Comparison of ENCODE assay signal across 25 cellular contexts in the genomic region with DNA sequence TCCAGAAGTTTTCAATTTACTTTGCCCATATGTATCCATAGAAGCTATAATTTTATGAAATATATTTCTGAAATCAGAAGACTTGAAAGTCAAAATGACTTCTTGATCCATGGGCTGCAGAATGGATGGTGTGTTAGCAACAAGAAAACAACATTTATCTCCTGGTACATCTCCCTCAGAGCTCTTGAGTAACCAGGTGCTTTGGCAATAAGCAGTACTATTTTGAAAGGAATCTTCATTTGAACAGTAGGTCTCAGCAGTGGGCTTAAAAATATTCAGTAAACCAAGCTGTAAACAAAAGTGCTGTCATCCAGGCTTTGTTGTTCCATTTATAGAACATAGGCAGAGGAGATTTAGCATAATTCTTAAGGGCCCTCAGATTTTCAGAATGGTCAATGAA.
"Had no signal": no experiment of that assay in that cellular context is flagged by ENCODE, and none has a peak within 500 bp of the region (broad histone marks: within the 10 kb centered on the region; RNA-seq: fewer than 3 reads in every experiment).

No MANE protein-coding gene starts in this region.

- H3K36me3 ChIP-seq: stomach, suprapubic skin, thoracic aorta, thyroid gland, tibial artery, tibial nerve, transverse colon, upper lobe of left lung, upper lobe of right lung, uterus, vagina had no signal

- H3K27ac ChIP-seq: stomach, suprapubic skin, testis, thoracic aorta, thyroid gland, tibial artery, tibial nerve, transverse colon, upper lobe of left lung, upper lobe of right lung, uterus, vagina had no signal

- H3K4me3 ChIP-seq: stomach, suprapubic skin, testis, thoracic aorta, thyroid gland, tibial artery, tibial nerve, transverse colon, upper lobe of left lung, upper lobe of right lung, uterus, vagina had no signal

- DNase-seq: stimulated activated CD4-positive, alpha-beta T cell treated with anti-CD3 and anti-CD28 coated beads, Interleukin-2, amount 100 ng/mL, for 48 hours; stimulated activated CD4-positive, alpha-beta T cell treated with anti-CD3 and anti-CD28 coated beads, Interleukin-4, amount 100 ng/mL, for 1 hour; stimulated activated CD4-positive, alpha-beta T cell treated with anti-CD3 and anti-CD28 coated beads, Interleukin-4, amount 100 ng/mL, for 24 hours; stimulated activated CD4-positive, alpha-beta T cell treated with anti-CD3 and anti-CD28 coated beads, Interleukin-4, amount 100 ng/mL, for 4 hours; stimulated activated CD8-positive, alpha-beta memory T cell treated with anti-CD3 and anti-CD28 coated beads, Interleukin-4, amount 100 ng/mL, for 48 hours; stimulated activated naive B cell treated with anti-CD40 and anti-IgM and Interleukin-4, amounts not matched to agents 10 μg/mL and 1 μg/mL and 100 μg/mL, for 72 hours; stimulated activated naive CD4-positive, alpha-beta T cell; stimulated activated naive CD4-positive, alpha-beta T cell treated with Interleukin-2 at 50 U/mL for 16 hours; stimulated activated naive CD8-positive, alpha-beta T cell treated with anti-CD3 and anti-CD28 coated beads, Interleukin-15, amount 100 ng/mL, for 72 hours; stimulated activated naive CD8-positive, alpha-beta T cell treated with anti-CD3 and anti-CD28 coated beads, Interleukin-15, Interleukin-2, amounts not matched to agents 100 U/mL and 50 U/mL, for 24 hours; stomach; substantia nigra; testis; thyroid gland; tibial artery; transverse colon; upper lobe of left lung; upper lobe of right lung; uterus had no signal

- H3K4me1 ChIP-seq: stomach, testis, thyroid gland, tibial artery, tibial nerve, transverse colon, upper lobe of left lung, upper lobe of right lung, uterus, vagina had no signal

- H3K9me3 ChIP-seq: stomach, suprapubic skin, testis, thoracic aorta, thyroid gland, tibial artery, tibial nerve, transverse colon, upper lobe of left lung, upper lobe of right lung, uterus, vagina had no signal

- H3K27me3 ChIP-seq: stomach, suprapubic skin, testis, thyroid gland, tibial artery, tibial nerve, transverse colon, upper lobe of left lung, upper lobe of right lung, uterus, vagina had no signal

- ATAC-seq: stimulated activated effector memory CD8-positive, alpha-beta T cell treated with anti-CD3 and anti-CD28 coated beads, Interleukin-12 subunit alpha, Interleukin-12 subunit beta, amount 100 ng/mL, for 72 hours; stimulated activated memory B cell treated with anti-CD40 and anti-IgM and Interleukin-4, amounts not matched to agents 10 μg/mL and 1 μg/mL and 100 μg/mL, for 72 hours; stimulated activated naive B cell treated with anti-CD40 and anti-IgM and Interleukin-4, amounts not matched to agents 10 μg/mL and 1 μg/mL and 100 μg/mL, for 72 hours; stimulated activated naive CD8-positive, alpha-beta T cell treated with anti-CD3 and anti-CD28 coated beads, Interleukin-15, amount 100 ng/mL, for 72 hours; stimulated activated naive CD8-positive, alpha-beta T cell treated with anti-CD3 and anti-CD28 coated beads, Interleukin-15, Interleukin-2, amounts not matched to agents 100 U/mL and 50 U/mL, for 24 hours; upper lobe of right lung had no signal
